Comparison of ENCODE assay signal across 20 cellular contexts in the genomic region with DNA sequence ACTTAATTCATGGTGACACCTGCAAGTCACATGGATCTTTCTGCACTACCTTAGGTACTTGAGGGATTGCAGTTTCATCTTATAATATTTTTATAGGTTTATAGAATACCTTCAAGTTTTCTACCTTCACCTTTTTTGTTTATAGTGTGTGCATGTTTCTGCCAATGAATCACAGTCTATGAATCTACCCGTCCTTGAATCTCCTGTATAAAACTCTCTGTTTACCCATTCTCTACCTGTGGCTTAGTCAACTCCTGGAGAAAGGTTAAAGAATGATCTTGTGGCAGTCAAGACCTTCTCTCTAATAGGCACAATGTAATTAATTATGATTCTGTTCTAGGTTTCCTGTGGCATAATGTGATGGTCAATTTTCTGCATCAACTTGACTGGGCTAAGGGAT. TPM values are rescaled to one million over a fixed set of nuclear protein-coding genes. Genes with fewer than 3 reads are reported as not detected.
DNase-seq lines count a peak whose midpoint lies in the region; ATAC-seq, FAIRE-seq and TF ChIP-seq lines count a peak whose summit lies in the region.
"Had no signal": no experiment of that assay in that cellular context is flagged by ENCODE, and none has a peak within 500 bp of the region (broad histone marks: within the 10 kb centered on the region; RNA-seq: fewer than 3 reads in every experiment).

No MANE protein-coding gene starts in this region.

- no TSS peak for BruUV-seq in IMR-90 (replicated peaks; lab: Mats Ljungman, UMichigan)

- no peak overlapping the region for H2AK9ac ChIP-seq in IMR-90 (replicated peaks; ENCODE audit: low read depth, low read length, poor library complexity)

- no peak overlapping the region for H3K4me2 ChIP-seq in IMR-90 (ENCODE audit: low read depth, low read length)

- peak overlapping the region; percentile 77 for H2AK5ac ChIP-seq in IMR-90 (ENCODE audit: low read depth, low read length)

- CTCF ChIA-PET in IMR-90 (lab: Yijun Ruan, JAX), result no interaction called here
- CTCF ChIA-PET in GM10248 (lab: Yijun Ruan, JAX), result no interaction called here

- peaks cover 7% of the 10 kb centered on the region for H3K9me1 ChIP-seq in IMR-90 (ENCODE audit: insufficient read depth, low read length)

- TF ChIP-seq CTCF in IMR-90 (conservative IDR thresholded peaks at IDR 0.05; ENCODE audit: low read depth, low read length), result no peak
- TF ChIP-seq CTCF in bronchial epithelial cell (IDR thresholded peaks at IDR 0.05; ENCODE audit: insufficient read depth, low read length, severe bottlenecking), result no peak
- no peak for TF ChIP-seq CTCF in GM10248 (IDR thresholded peaks at IDR 0.05; ENCODE audit: control extremely low read depth, extremely low read depth, low read depth, missing control alignments)
- no peak for TF ChIP-seq CTCF in suprapubic skin (IDR thresholded peaks at IDR 0.05)

- H3K36me3 ChIP-seq in IMR-90 (ENCODE audit: control insufficient read depth, insufficient read depth, low read length) (peaks cover 9% of the 10 kb centered on the region; the same call in 1 of the 2 replicates), bronchial epithelial cell (ENCODE audit: control insufficient read depth, insufficient read depth, low read length) (no peaks in the 10 kb centered on the region), suprapubic skin (peaks cover 9% of the 10 kb centered on the region)

- H4K5ac ChIP-seq in IMR-90 (ENCODE audit: low read depth, low read length), result no peak overlapping the region

- no peak overlapping the region for H3K56ac ChIP-seq in IMR-90 (ENCODE audit: extremely low read depth, insufficient read depth, low read length)

- TF ChIP-seq RAD21 in IMR-90 (IDR thresholded peaks at IDR 0.05; ENCODE audit: low read length), result no peak

- H3K9ac ChIP-seq in IMR-90 (ENCODE audit: low read depth, low read length), result no peak overlapping the region

- 0 out of 2 replicates have a peak overlapping the region, but pooled peaks have one; percentile 53 for H3K4ac ChIP-seq in IMR-90 (ENCODE audit: low read depth, low read length)

- no peak overlapping the region for H3K18ac ChIP-seq in IMR-90 (ENCODE audit: low read depth, low read length)

- H3K9me3 ChIP-seq in IMR-90 (ENCODE audit: control insufficient read depth, insufficient read depth, low read length) (no peaks in the 10 kb centered on the region), suprapubic skin (no peaks in the 10 kb centered on the region)
- H3K9me3 ChIP-seq: Caco-2 had no signal

- no peak overlapping the region for H2AFZ ChIP-seq in IMR-90 (replicated peaks; ENCODE audit: low read length, poor library complexity)

- peaks cover 5 to 14% of the 10 kb centered on the region in 2 experiments; a peak in 2 of 4 replicates for H3K79me1 ChIP-seq in IMR-90 (ENCODE audit: low read depth in 1 of 2, low read length in 2 of 2)

- H3K4me1 ChIP-seq in IMR-90 (ENCODE audit: control insufficient read depth, insufficient read depth, low read length) (peaks cover 6% of the 10 kb centered on the region; the same call in 1 of the 2 replicates), suprapubic skin (peaks cover 20% of the 10 kb centered on the region)
- H3K4me1 ChIP-seq: Caco-2 had no signal

- dilution Hi-C loops in IMR-90 (cut with HindIII; ENCODE audit: low sequenced_read_pairs, unreplicated experiment), result no loop called here

- in situ Hi-C loops in IMR-90 (cut with MboI; ENCODE audit: low sequenced_read_pairs), result no loop called here

- H3K4me3 ChIP-seq in IMR-90 (ENCODE audit: insufficient read depth, low read depth, low read length), result no peak overlapping the region
- no peak overlapping the region for H3K4me3 ChIP-seq in bronchial epithelial cell (ENCODE audit: low read depth, low read length)
- no peak overlapping the region for H3K4me3 ChIP-seq in suprapubic skin
- H3K4me3 ChIP-seq: GM12878, K562 had no signal

- no peak for TF ChIP-seq POLR2A in IMR-90 (IDR thresholded peaks at IDR 0.05; ENCODE audit: low read depth, low read length)
- TF ChIP-seq POLR2A in suprapubic skin (IDR thresholded peaks at IDR 0.05), result no peak

- no peak overlapping the region; a peak in 1 of 4 replicates for H4K8ac ChIP-seq in IMR-90 (ENCODE audit: low read depth in 2 of 2, low read length in 2 of 2)

- no CpG with 5 or more reads among the region's 1 CpG for WGBS in IMR-90 (ENCODE audit: extremely low coverage in 2 of 2, insufficient read length in 1 of 2), 2 experiments
- 92% methylated on average over 1 of the region's 1 CpG for WGBS in suprapubic skin

- peak overlapping the region; percentile 37; the same call in 1 of the 2 replicates for H2BK120ac ChIP-seq in IMR-90 (ENCODE audit: low read depth, low read length)

- intact Hi-C loops in IMR-90 (cut with micrococcal nuclease), result no loop called here

- FAIRE-seq in bronchial epithelial cell (lab: Jason Lieb, UNC), result no peak
- FAIRE-seq: A204.1, D721Med, GM12878, K562 had no signal

- no peak overlapping the region for H4K91ac ChIP-seq in IMR-90 (ENCODE audit: insufficient read depth, low read depth, low read length)

- no peak overlapping the region for H3K14ac ChIP-seq in IMR-90 (replicated peaks; ENCODE audit: low read depth, low read length)

- DNase-seq in IMR-90, result no peak
- DNase-seq in bronchial epithelial cell (ENCODE audit: low read depth), result peak; percentile 52
- DNase-seq in medulla oblongata (ENCODE audit: extremely low spot score), result peak; percentile 1
- DNase-seq in GM10248 (ENCODE audit: extremely low spot score), result no peak
- no peak for DNase-seq in suprapubic skin (ENCODE audit: low spot score in 2 of 2)
- DNase-seq: ACHN; AML-193; Caco-2; CD4-positive, alpha-beta T cell; GDM1; GOT3; H9 had no signal

- H3K27me3 ChIP-seq in IMR-90 (ENCODE audit: control insufficient read depth, insufficient read depth, low read length) (no peaks in the 10 kb centered on the region), bronchial epithelial cell (ENCODE audit: control insufficient read depth, insufficient read depth, low read length) (no peaks in the 10 kb centered on the region), suprapubic skin (no peaks in the 10 kb centered on the region)

- H2BK20ac ChIP-seq in IMR-90 (ENCODE audit: low read depth, low read length), result peak overlapping the region; percentile 32; the same call in 1 of the 2 replicates

- POLR2A ChIA-PET in IMR-90 (lab: Charles Lee; ENCODE audit: unreplicated experiment), result no interaction called here
- POLR2A ChIA-PET in GM10248 (lab: Yijun Ruan, JAX), result no interaction called here

- no peak for TF ChIP-seq EP300 in suprapubic skin (IDR thresholded peaks at IDR 0.05)

- H2BK5ac ChIP-seq in IMR-90 (ENCODE audit: low read depth, low read length, poor library complexity, severe bottlenecking), result no peak overlapping the region

- H3K27ac ChIP-seq in IMR-90 (ENCODE audit: insufficient read depth, low read length) (no peak overlapping the region), suprapubic skin (no peak overlapping the region)
- H3K27ac ChIP-seq: C4-2B, HL-60 had no signal

- H4K20me1 ChIP-seq in IMR-90 (ENCODE audit: insufficient read depth, low read length), result no peaks in the 10 kb centered on the region

- H2BK15ac ChIP-seq in IMR-90 (ENCODE audit: low read depth, low read length), result no peak overlapping the region

- H3K23ac ChIP-seq in IMR-90 (ENCODE audit: low read depth, low read length), result no peak overlapping the region

- ATAC-seq in IMR-90 (ENCODE audit: low read depth) (no peak), HG02852 (IDR thresholded peaks at IDR 0.05; ENCODE audit: unreplicated experiment) (no peak), HG02678 (IDR thresholded peaks at IDR 0.05; ENCODE audit: unreplicated experiment) (no peak)
- ATAC-seq: GM12878, K562 had no signal

TF ChIP-seq in IMR-90, 13 proteins besides CTCF, POLR2A, EP300 and RAD21 (continues in another document):
- no peak for TF ChIP-seq NFE2L2 (IDR thresholded peaks at IDR 0.05; ENCODE audit: low read depth, low read length)
- TF ChIP-seq ELK1 (IDR thresholded peaks at IDR 0.05; ENCODE audit: borderline replicate concordance, low read depth, low read length), result no peak

RNA-seq across cellular contexts. Expression of gene GSTM2, which starts 3.2 kb away (rescaled TPM):
- total RNA-seq in IMR-90 (2012; rRNA removed) (6.9 and 10.2 TPM in 2 replicates), bronchial epithelial cell (0.26 TPM in 2 replicates), suprapubic skin (100 to 1,000 TPM; 103 to 366 (median 186) TPM)
- 85.5 and 93.9 TPM in 2 replicates for polyA plus RNA-seq in IMR-90 (2012; rRNA removed)
- polyA plus RNA-seq in IMR-90 (2012; cell fraction: cytosol; rRNA removed), result 35.3 and 55.1 TPM in 2 replicates
- polyA plus RNA-seq in IMR-90 (2012; cell fraction: nucleus; rRNA removed; ENCODE audit: low replicate concordance), result 360 and 610 TPM in 2 replicates

RNA-seq across cellular contexts. Expression of gene GSTM4, which starts 8.8 kb away (rescaled TPM):
- 6.4 and 10.4 TPM in 2 replicates for total RNA-seq in IMR-90 (2012; rRNA removed)
- polyA plus RNA-seq in IMR-90 (2012; rRNA removed), result 37.8 and 42.2 TPM in 2 replicates
- polyA plus RNA-seq in IMR-90 (2012; cell fraction: cytosol; rRNA removed), result 29.1 and 38.2 TPM in 2 replicates
- 28.6 and 35.6 TPM in 2 replicates for polyA plus RNA-seq in IMR-90 (2012; cell fraction: nucleus; rRNA removed; ENCODE audit: low replicate concordance)
- total RNA-seq in bronchial epithelial cell, result 0.53 and 1.9 TPM in 2 replicates
- 10 to 100 TPM; 18.7 to 41.1 (median 32.3) TPM for total RNA-seq in suprapubic skin

RNA-seq across cellular contexts. Expression of gene GSTM1, which starts 22.9 kb away (rescaled TPM):
- total RNA-seq in IMR-90 (2012; rRNA removed) (not detected in 2 replicates), bronchial epithelial cell (0.90 and 2.6 TPM in 2 replicates), suprapubic skin (10 to 100 TPM in 1 of 4 donors, not detected in 3; 48.2 TPM)
- not detected in 2 replicates for polyA plus RNA-seq in IMR-90 (2012; rRNA removed)
- polyA plus RNA-seq in IMR-90 (2012; cell fraction: cytosol; rRNA removed), result not detected in 2 replicates
- 0.24 TPM in 1 of 2 replicates, not detected in the other for polyA plus RNA-seq in IMR-90 (2012; cell fraction: nucleus; rRNA removed; ENCODE audit: low replicate concordance)
- total RNA-seq: Caco-2, K562 had no signal
- polyA plus RNA-seq: K562 had no signal

RNA-seq across cellular contexts. Expression of gene AMPD2, which starts 45.0 kb away (rescaled TPM):
- total RNA-seq in IMR-90 (2012; rRNA removed) (50.3 and 61.5 TPM in 2 replicates), bronchial epithelial cell (14.8 and 21.9 TPM in 2 replicates), suprapubic skin (10 to 100 TPM; 48.4 to 69.1 (median 58.1) TPM)
- 103 and 116 TPM in 2 replicates for polyA plus RNA-seq in IMR-90 (2012; rRNA removed)
- polyA plus RNA-seq in IMR-90 (2012; cell fraction: cytosol; rRNA removed), result 64.5 and 81.2 TPM in 2 replicates
- 569 and 1,268 TPM in 2 replicates for polyA plus RNA-seq in IMR-90 (2012; cell fraction: nucleus; rRNA removed; ENCODE audit: low replicate concordance)

RNA-seq across cellular contexts. Expression of gene GNAT2, which starts 45.3 kb away (rescaled TPM):
- total RNA-seq in IMR-90 (2012; rRNA removed) (0.28 and 0.36 TPM in 2 replicates), bronchial epithelial cell (0.26 TPM in 1 of 2 replicates, not detected in the other), suprapubic skin (not detected)
- 0.17 and 0.26 TPM in 2 replicates for polyA plus RNA-seq in IMR-90 (2012; rRNA removed)
- 0.07 TPM in 1 of 2 replicates, not detected in the other for polyA plus RNA-seq in IMR-90 (2012; cell fraction: cytosol; rRNA removed)
- polyA plus RNA-seq in IMR-90 (2012; cell fraction: nucleus; rRNA removed; ENCODE audit: low replicate concordance), result 0.10 TPM in 1 of 2 replicates, not detected in the other
- total RNA-seq: Caco-2; CD4-positive, alpha-beta T cell had no signal

Comparison
In these comparisons a context has a peak if more than half of its experiments do, and no peak if none do; other contexts are left out.
1. DNase-seq: peak in bronchial epithelial cell (single experiment) and medulla oblongata (single experiment); none in IMR-90 (single experiment), GM10248 (single experiment) and suprapubic skin (0 of 2).